ENCODE assay signal across 8 cellular contexts in genomic region chr4:3442959-3443749, GRCh38. TPM values are rescaled to one million over a fixed set of nuclear protein-coding genes. Genes with fewer than 3 reads are reported as not detected.
DNase-seq lines count a peak whose midpoint lies in the region; ATAC-seq, FAIRE-seq and TF ChIP-seq lines count a peak whose summit lies in the region.

No MANE protein-coding gene starts in this region.

- no peaks in the 10 kb centered on the region for H3K4me1 Mint-ChIP-seq in activated B cell treated with CpG ODN at 0.5 μM for 24 hours

- ATAC-seq in Right ventricle myocardium inferior (peak; percentile 54), activated B cell treated with CpG ODN at 0.5 μM for 24 hours (ENCODE audit: low read depth) (peak; percentile 94), lower lobe of right lung (peak; percentile 55 to 62), GM18873 (IDR thresholded peaks at IDR 0.05; ENCODE audit: low FRiP score, unreplicated experiment) (no peak)

- no peaks in the 10 kb centered on the region for H3K27me3 Mint-ChIP-seq in activated B cell treated with CpG ODN at 0.5 μM for 24 hours

- H3K36me3 Mint-ChIP-seq in activated B cell treated with CpG ODN at 0.5 μM for 24 hours (ENCODE audit: low read depth) = no peaks in the 10 kb centered on the region

- no peak overlapping the region for H3K4me3 ChIP-seq in Karpas-422 (ENCODE audit: low read length)
- no peak overlapping the region for H3K4me3 ChIP-seq in bronchial epithelial cell (ENCODE audit: low read depth, low read length)
- no peak overlapping the region for H3K4me3 ChIP-seq in lower lobe of right lung

- TF ChIP-seq CTCF in activated B cell treated with CpG ODN at 0.5 μM for 24 hours (IDR thresholded peaks at IDR 0.05) (peak; percentile 91), bronchial epithelial cell (IDR thresholded peaks at IDR 0.05; ENCODE audit: insufficient read depth, low read length, severe bottlenecking) (peak; percentile 95), lower lobe of right lung (IDR thresholded peaks at IDR 0.05) (peak; percentile 100)

- no peaks in the 10 kb centered on the region for H4K20me1 ChIP-seq in Karpas-422 (ENCODE audit: insufficient read depth, low read depth, low read length)

- H3K9me3 ChIP-seq in Karpas-422 (ENCODE audit: low read length) (no peaks in the 10 kb centered on the region), lower lobe of right lung (no peaks in the 10 kb centered on the region)

- DNase-seq in Right ventricle myocardium inferior (ENCODE audit: missing footprints) = peak; percentile 71
- DNase-seq in cardiac septum (ENCODE audit: low spot score) = no peak
- peak; percentile 84 for DNase-seq in Karpas-422
- DNase-seq in activated B cell treated with CpG ODN at 0.5 μM for 24 hours = peak; percentile 82
- no peak for DNase-seq in bronchial epithelial cell (ENCODE audit: low read depth)
- DNase-seq in lower lobe of right lung = no peak
- peak; percentile 12 to 22 for DNase-seq in stimulated activated CD8-positive, alpha-beta memory T cell treated with anti-CD3 and anti-CD28 coated beads, Interleukin-4, amount 100 ng/mL, for 4 hours (ENCODE audit: low read depth in 2 of 2, low spot score in 1 of 2)

- H3K4me2 ChIP-seq in Karpas-422 (ENCODE audit: low read depth, low read length, poor library complexity, severe bottlenecking) = no peak overlapping the region

- no peak overlapping the region for H3K27ac ChIP-seq in Karpas-422 (ENCODE audit: low read length)
- H3K27ac ChIP-seq in lower lobe of right lung = no peak overlapping the region

- H3K79me2 ChIP-seq in Karpas-422 (ENCODE audit: low read length) = no peaks in the 10 kb centered on the region

- H2AFZ ChIP-seq in Karpas-422 (ENCODE audit: low read length) = no peak overlapping the region

- H3K27me3 ChIP-seq in Karpas-422 (ENCODE audit: low read length) (no peaks in the 10 kb centered on the region), bronchial epithelial cell (ENCODE audit: control insufficient read depth, insufficient read depth, low read length) (no peaks in the 10 kb centered on the region), lower lobe of right lung (ENCODE audit: low read depth) (no peaks in the 10 kb centered on the region)

- H3K9ac ChIP-seq in Karpas-422 (ENCODE audit: low read length) = no peak overlapping the region

- POLR2A ChIA-PET in activated B cell treated with CpG ODN at 0.5 μM for 24 hours (lab: Charles Lee) = interaction anchor here (1.0 kb wide), 2 partner anchors 54 to 97 kb away, joined by 5 to 6 read pairs; no protein-coding TSS in a partner anchor

- no peaks in the 10 kb centered on the region for H3K9me2 ChIP-seq in Karpas-422 (replicated peaks; ENCODE audit: insufficient read depth, low read length)

- no peaks in the 10 kb centered on the region for H3K4me1 ChIP-seq in Karpas-422 (ENCODE audit: low read length)
- peaks cover 4% of the 10 kb centered on the region for H3K4me1 ChIP-seq in lower lobe of right lung

- no peaks in the 10 kb centered on the region for H3K36me3 ChIP-seq in Karpas-422 (ENCODE audit: insufficient read depth, low read length)
- H3K36me3 ChIP-seq in bronchial epithelial cell (ENCODE audit: control insufficient read depth, insufficient read depth, low read length) = no peaks in the 10 kb centered on the region
- H3K36me3 ChIP-seq in lower lobe of right lung = no peaks in the 10 kb centered on the region

- intact Hi-C loops in Right ventricle myocardium inferior (cut with DNase I) = loop anchor here (1.0 kb wide), 1 partner anchor 97 kb away; no protein-coding TSS in a partner anchor
- intact Hi-C loops in cardiac septum (cut with DNase I) = loop anchor here (1.0 to 5.0 kb wide), 2 partner anchors 97 to 251 kb away; no protein-coding TSS in a partner anchor
- intact Hi-C loops in activated B cell treated with CpG ODN at 0.5 μM for 24 hours (cut with micrococcal nuclease) = loop anchor here (1.0 to 10.0 kb wide), 8 partner anchors 38 to 396 kb away; no protein-coding TSS in a partner anchor
- intact Hi-C loops in lower lobe of right lung (cut with DNase I) = no loop called here

- H3K9me3 Mint-ChIP-seq in activated B cell treated with CpG ODN at 0.5 μM for 24 hours = no peaks in the 10 kb centered on the region

- H3K27ac Mint-ChIP-seq in activated B cell treated with CpG ODN at 0.5 μM for 24 hours = no peak overlapping the region

- CTCF ChIA-PET in activated B cell treated with CpG ODN at 0.5 μM for 24 hours (lab: Charles Lee) = interaction anchor here (0.7 to 2.8 kb wide), 7 partner anchors 37 to 249 kb away, joined by 5 to 37 read pairs (median 7); no protein-coding TSS in a partner anchor

- H3K4me3 Mint-ChIP-seq in activated B cell treated with CpG ODN at 0.5 μM for 24 hours = no peak overlapping the region

- FAIRE-seq in bronchial epithelial cell (lab: Jason Lieb, UNC) = no peak

RNA-seq across cellular contexts. Expression of gene HGFAC, which starts 1.4 kb away (rescaled TPM):
- total RNA-seq in Right ventricle myocardium inferior = 1.5 TPM
- total RNA-seq in cardiac septum = 0.38 TPM
- not detected in 2 replicates for total RNA-seq in Karpas-422 (2014; rRNA removed; shearing (Covaris generic); ENCODE audit: low replicate concordance)
- not detected in 2 replicates for total RNA-seq in activated B cell treated with CpG ODN at 0.5 μM for 24 hours
- total RNA-seq in bronchial epithelial cell = not detected in 2 replicates
- 1.0 TPM for total RNA-seq in lower lobe of right lung

RNA-seq across cellular contexts. Expression of gene DOK7, which starts 20.0 kb away (rescaled TPM):
- total RNA-seq in Right ventricle myocardium inferior (35.5 TPM), cardiac septum (62.7 TPM), activated B cell treated with CpG ODN at 0.5 μM for 24 hours (2.7 TPM in 2 replicates), bronchial epithelial cell (1.0 and 4.2 TPM in 2 replicates), lower lobe of right lung (4.0 TPM)
- 1.6 and 10.4 TPM in 2 replicates for total RNA-seq in Karpas-422 (2014; rRNA removed; shearing (Covaris generic); ENCODE audit: low replicate concordance)

Comparison
In these comparisons a context has a peak if more than half of its experiments do, and no peak if none do; other contexts are left out.
1. DNase-seq: peak in Right ventricle myocardium inferior (single experiment), Karpas-422 (single experiment), activated B cell treated with CpG ODN at 0.5 μM for 24 hours (single experiment) and stimulated activated CD8-positive, alpha-beta memory T cell treated with anti-CD3 and anti-CD28 coated beads, Interleukin-4, amount 100 ng/mL, for 4 hours (2 of 2); none in cardiac septum (single experiment), bronchial epithelial cell (single experiment) and lower lobe of right lung (single experiment).
2. Peak in every context shown above with its lines, with median percentiles within 50 percentile points of each other: CTCF ChIP-seq.